In genomic region chr20:43776691-43777090, GRCh38 we compare ENCODE assay signal across 35 cellular contexts. TPM values are rescaled to one million over a fixed set of nuclear protein-coding genes. Genes with fewer than 3 reads are reported as not detected.
"Had no signal": no experiment of that assay in that cellular context is flagged by ENCODE, and none has a peak within 500 bp of the region (broad histone marks: within the 10 kb centered on the region; RNA-seq: fewer than 3 reads in every experiment).

No MANE protein-coding gene starts in this region.

- FAIRE-seq: keratinocyte had no signal

- H2AFZ ChIP-seq: parathyroid adenoma had no signal

- H3K27ac ChIP-seq: colonic mucosa, gastrocnemius medialis, parathyroid adenoma, psoas muscle, sigmoid colon, stomach, thyroid gland, upper lobe of left lung had no signal

- H3K9ac ChIP-seq: parathyroid adenoma had no signal

- ATAC-seq: activated T-cell treated with anti-CD3 and anti-CD28 coated beads, Interleukin-2, amount 50 U/mL, for 4 hours; gastrocnemius medialis; left colon; naive thymus-derived CD4-positive, alpha-beta T cell; psoas muscle; stimulated activated naive B cell treated with anti-CD40 and anti-IgM and Interleukin-4, amounts not matched to agents 10 μg/mL and 1 μg/mL and 100 μg/mL, for 72 hours; T-helper 17 cell; WTC11 had no signal

- H3K9me3 ChIP-seq: colonic mucosa, thyroid gland had no signal

- H3K27me3 ChIP-seq: colonic mucosa, thyroid gland, upper lobe of left lung had no signal

- H3K4me3 ChIP-seq: colonic mucosa, gastrocnemius medialis, psoas muscle, sigmoid colon, smooth muscle cell, stomach, thyroid gland, upper lobe of left lung had no signal

- H3K4me2 ChIP-seq: smooth muscle cell had no signal

- H3K36me3 ChIP-seq: colonic mucosa, gastrocnemius medialis, sigmoid colon, stomach, thyroid gland, upper lobe of left lung had no signal

- H3K79me2 ChIP-seq: parathyroid adenoma had no signal

- DNase-seq: activated CD4-positive, alpha-beta memory T cell treated with anti-CD3 and anti-CD28 coated beads, Interleukin-2, amount 10 ng/mL, durations not matched to agents 7 days and 5 days; activated CD4-positive, alpha-beta T cell treated with anti-CD3 and anti-CD28 coated beads for 1 hour; activated CD4-positive, alpha-beta T cell treated with anti-CD3 and anti-CD28 coated beads, Interleukin-2, amount 10 ng/mL, durations not matched to agents 7 days and 5 days; activated naive CD4-positive, alpha-beta T cell treated with Interleukin-2 at 50 U/mL for 16 hours; activated T-cell treated with anti-CD3 and anti-CD28 coated beads, Interleukin-2, amount 50 U/mL, for 4 hours; anterior cingulate cortex; cerebellar nuclear complex; colonic mucosa; effector CD8-positive, alpha-beta T cell; erythroblast; gastrocnemius medialis; hippocampal formation; left colon; mammary epithelial cell; naive thymus-derived CD4-positive, alpha-beta T cell; nucleus accumbens; psoas muscle; sigmoid colon; stimulated activated CD4-positive, alpha-beta T cell treated with anti-CD3 and anti-CD28 coated beads, Interleukin-2, amount 100 ng/mL, for 24 hours; stimulated activated naive B cell treated with anti-CD40 and anti-IgM and Interleukin-4, amounts not matched to agents 10 μg/mL and 1 μg/mL and 100 μg/mL, for 72 hours; stomach; T-helper 17 cell; T1000; thyroid gland had no signal

- H3K4me1 ChIP-seq: colonic mucosa, gastrocnemius medialis, parathyroid adenoma, psoas muscle, sigmoid colon, stomach, thyroid gland, upper lobe of left lung had no signal

RNA-seq across cellular contexts. Expression of gene GTSF1L, which starts 49.9 kb away (rescaled TPM):
- total RNA-seq: activated CD4-positive, alpha-beta memory T cell treated with anti-CD3 and anti-CD28 coated beads, Interleukin-2, amount 10 ng/mL, durations not matched to agents 7 days and 5 days; activated CD4-positive, alpha-beta T cell treated with anti-CD3 and anti-CD28 coated beads, Interleukin-2, amount 10 ng/mL, durations not matched to agents 7 days and 5 days; activated T-cell treated with anti-CD3 and anti-CD28 coated beads, Interleukin-2, amount 50 U/mL, for 4 hours; activated T-helper 2 cell treated with anti-CD3 and anti-CD28 coated beads, Interferon-gamma antibody, Interleukin-2, Interleukin-4, amounts not matched to agents 10 μg/mL and 5 μg/mL and 100 μg/mL, durations not matched to agents 14 hours and 24 hours and 36 hours; colonic mucosa; dermis microvascular lymphatic vessel endothelial cell; gastrocnemius medialis; left colon; liver; mammary epithelial cell; mesothelial cell of epicardium; psoas muscle; sigmoid colon; smooth muscle cell; stomach; T-helper 17 cell; thyroid gland; upper lobe of left lung; WTC11 had no signal
- polyA plus RNA-seq: adipose tissue; keratinocyte; liver; mammary epithelial cell; naive thymus-derived CD4-positive, alpha-beta T cell; neural cell; psoas muscle; smooth muscle cell; stomach had no signal
